Comparison of ENCODE assay signal across 34 cellular contexts in genomic region chr5:73981696-73982095, GRCh38.
"Had no signal": no experiment of that assay in that cellular context is flagged by ENCODE, and none has a peak within 500 bp of the region (broad histone marks: within the 10 kb centered on the region; RNA-seq: fewer than 3 reads in every experiment).

No MANE protein-coding gene starts in this region.

- H3K36me3 ChIP-seq: brain microvascular endothelial cell, Peyer's patch, SJSA1 had no signal

- H3K4me1 ChIP-seq: Peyer's patch had no signal

- H3K27me3 ChIP-seq: brain microvascular endothelial cell, Peyer's patch, SJSA1 had no signal

- H3K4me3 ChIP-seq: Peyer's patch, SJSA1 had no signal

- H3K27ac ChIP-seq: brain microvascular endothelial cell, KMS-11, Peyer's patch, SJSA1, VCaP had no signal

- ATAC-seq: activated CD8-positive, alpha-beta memory T cell treated with anti-CD3 and anti-CD28 coated beads, Interleukin-2, amount 10 ng/mL, durations not matched to agents 7 days and 5 days; activated T-cell treated with anti-CD3 and anti-CD28 coated beads, Interleukin-2, amount 50 U/mL, for 72 hours; activated T-helper 17 cell treated with anti-CD3 and anti-CD28 coated beads, Interleukin-2, amount 50 U/mL, for 72 hours; PC-3 had no signal

- H3K9me3 ChIP-seq: Peyer's patch, SJSA1, SK-N-SH had no signal

- DNase-seq: activated CD4-positive, alpha-beta memory T cell treated with anti-CD3 and anti-CD28 coated beads, Interleukin-2, amount 10 ng/mL, durations not matched to agents 7 days and 5 days; activated CD4-positive, alpha-beta T cell treated with anti-CD3 and anti-CD28 coated beads for 1 hour; activated CD4-positive, alpha-beta T cell treated with anti-CD3 and anti-CD28 coated beads for 48 hours; activated CD4-positive, CD25-positive, alpha-beta regulatory T cell; activated CD8-positive, alpha-beta memory T cell treated with anti-CD3 and anti-CD28 coated beads for 24 hours; activated CD8-positive, alpha-beta memory T cell treated with anti-CD3 and anti-CD28 coated beads, Interleukin-2, amount 10 ng/mL, durations not matched to agents 7 days and 5 days; activated CD8-positive, alpha-beta memory T cell treated with anti-CD3 and anti-CD28 coated beads, Interleukin-2, amount 50 U/mL, for 48 hours; activated effector memory CD4-positive, alpha-beta T cell treated with anti-CD3 and anti-CD28 coated beads, Interleukin-2, amount 50 U/mL, for 16 hours; activated naive CD4-positive, alpha-beta T cell; activated naive CD4-positive, alpha-beta T cell treated with anti-CD3 and anti-CD28 coated beads, Interleukin-2, amount 50 U/mL, for 16 hours; activated naive CD8-positive, alpha-beta T cell treated with anti-CD3 and anti-CD28 coated beads for 36 hours; activated T-cell treated with anti-CD3 and anti-CD28 coated beads, Interleukin-2, amount 50 U/mL, for 72 hours; amniotic stem cell; aorta; brain microvascular endothelial cell; central memory CD4-positive, alpha-beta T cell; MM.1S; NCI-H1092 treated with DMSO at 0.1 percent for 48 hours; NCI-H1417 treated with DMSO at 0.1 percent for 48 hours; NCI-H187 treated with DMSO at 0.1 percent for 48 hours; NCI-H2081; NCI-H345; NCI-H510A; NCI-H69; NK-92 treated with Interleukin-12 subunit alpha and Interleukin-12 subunit beta, amount 100 ng/mL, for 24 hours; PC-3; Peyer's patch; RPMI8226; SHP77 treated with DMSO at 0.1 percent for 48 hours; SK-N-SH had no signal
